In genomic region chr20:46348231-46348803, GRCh38 we compare ENCODE assay signal across 10 cellular contexts. TPM values are rescaled to one million over a fixed set of nuclear protein-coding genes. Genes with fewer than 3 reads are reported as not detected.
DNase-seq lines count a peak whose midpoint lies in the region; ATAC-seq and TF ChIP-seq lines count a peak whose summit lies in the region.
"Had no signal": no experiment of that assay in that cellular context is flagged by ENCODE, and none has a peak within 500 bp of the region (broad histone marks: within the 10 kb centered on the region; RNA-seq: fewer than 3 reads in every experiment).

No MANE protein-coding gene starts in this region.

- POLR2A ChIA-PET in HCT116 (lab: Charles Lee) = no interaction called here

- TF ChIP-seq RAD21 in HCT116 (IDR thresholded peaks at IDR 0.05; ENCODE audit: low read depth) = no peak

- H3K27me3 ChIP-seq in HCT116 (ENCODE audit: insufficient read depth, low read length) (no peaks in the 10 kb centered on the region), gastroesophageal sphincter (peaks cover 3% of the 10 kb centered on the region)

- H3K9ac ChIP-seq in HCT116 (ENCODE audit: low read length) = no peak overlapping the region

- DNase-seq in HCT116 (ENCODE audit: low read depth, low spot score) (no peak), NCI-H82 treated with DMSO at 0.1 percent for 48 hours (lab: John Stamatoyannopoulos, UW; ENCODE audit: unreplicated experiment) (peak; percentile 44), putamen (ENCODE audit: low spot score) (peak; percentile 75), COLO668 (lab: John Stamatoyannopoulos, UW; ENCODE audit: unreplicated experiment) (no peak), D341Med (ENCODE audit: low spot score) (no peak)

- ATAC-seq in HCT116 (peak; percentile 30), gastroesophageal sphincter (peak; percentile 57), HG03342 (IDR thresholded peaks at IDR 0.05; ENCODE audit: unreplicated experiment) (no peak)

- H2AFZ ChIP-seq in HCT116 (ENCODE audit: low read depth, low read length, poor library complexity, severe bottlenecking) = no peak overlapping the region

- BruUV-seq in HCT116 (replicated peaks; lab: Mats Ljungman, UMichigan) = no TSS peak

- no peaks in the 10 kb centered on the region for H3K79me2 ChIP-seq in HCT116 (ENCODE audit: insufficient read depth, low read length)

- RAD21 ChIA-PET in HCT116 (lab: Charles Lee; ENCODE audit: low non-redundant PET in 1 of 2, low total read pairs in 2 of 2, uncharacterized antibody in 2 of 2, unreplicated experiment in 2 of 2) = interaction anchor here (0.8 to 1.2 kb wide), 7 partner anchors 41 to 326 kb away, joined by 3 to 7 read pairs (median 4); no protein-coding TSS in a partner anchor

- CTCF ChIA-PET in HCT116 (lab: Charles Lee) = interaction anchor here (0.9 to 2.3 kb wide), 15 partner anchors 10 to 378 kb away, joined by 3 to 9 read pairs (median 4); partner anchors contain the start of gene CDH22

- peaks cover 0 to 9% of the 10 kb centered on the region in 2 experiments; a peak in 1 of 4 replicates for H3K36me3 ChIP-seq in HCT116 (ENCODE audit: control insufficient read depth in 1 of 2, insufficient read depth in 2 of 2, low read length in 2 of 2)
- peaks cover 0 to 61% of the 10 kb centered on the region in 2 donors for H3K36me3 ChIP-seq in gastroesophageal sphincter
- H3K36me3 ChIP-seq: prostate gland, SJCRH30 had no signal

- no peak overlapping the region for H3K27ac ChIP-seq in HCT116 (ENCODE audit: low read depth, low read length)
- peak overlapping the region in 1 of 4 donors; percentile 17 for H3K27ac ChIP-seq in gastroesophageal sphincter
- H3K27ac ChIP-seq: prostate gland, SJCRH30 had no signal

- no peaks in the 10 kb centered on the region for H4K20me1 ChIP-seq in HCT116 (ENCODE audit: insufficient read depth)

- H3K4me3 ChIP-seq in HCT116 (replicated peaks in 1 of 2; ENCODE audit: low read depth in 1 of 2, low read length in 2 of 2) (no peak overlapping the region), gastroesophageal sphincter (no peak overlapping the region)
- H3K4me3 ChIP-seq: coronary artery, prostate gland, SJCRH30 had no signal

- WGBS in gastroesophageal sphincter (ENCODE audit: low coverage in 1 of 2), 2 donors = no CpG with 5 or more reads among the region's 17 CpGs

- no peak for TF ChIP-seq CTCF in HCT116 (IDR thresholded peaks at IDR 0.05 in 2 of 3, conservative IDR thresholded peaks at IDR 0.05 in 1 of 3; ENCODE audit: borderline replicate concordance in 1 of 3, insufficient read depth in 1 of 3, low read depth in 2 of 3, low read length in 2 of 3)
- no peak for TF ChIP-seq CTCF in gastroesophageal sphincter (IDR thresholded peaks at IDR 0.05)

- no peaks in the 10 kb centered on the region for H3K9me3 ChIP-seq in HCT116 (ENCODE audit: control insufficient read depth in 1 of 2, insufficient read depth in 1 of 2, low read depth in 1 of 2, low read length in 2 of 2)
- H3K9me3 ChIP-seq in gastroesophageal sphincter = no peaks in the 10 kb centered on the region
- H3K9me3 ChIP-seq: prostate gland, SJCRH30 had no signal

- H3K9me2 ChIP-seq in HCT116 (ENCODE audit: insufficient read depth) = no peaks in the 10 kb centered on the region

- intact Hi-C loops in HCT116 (cut with micrococcal nuclease) = no loop called here

- H3K4me2 ChIP-seq in HCT116 (ENCODE audit: low read length) = no peak overlapping the region

- TF ChIP-seq EP300 in gastroesophageal sphincter (IDR thresholded peaks at IDR 0.05) = no peak

- no peak for TF ChIP-seq POLR2A in HCT116 (IDR thresholded peaks at IDR 0.05; ENCODE audit: borderline replicate concordance, extremely low read depth, insufficient read depth, insufficient read length)
- no peak for TF ChIP-seq POLR2A in gastroesophageal sphincter (IDR thresholded peaks at IDR 0.05)

- H3K4me1 ChIP-seq in HCT116 (ENCODE audit: control insufficient read depth in 1 of 2, insufficient read depth in 2 of 2, low read length in 2 of 2) (0 out of 4 replicates have a peak, but pooled peaks cover 0 to 3% of the 10 kb centered on the region in 2 experiments), gastroesophageal sphincter (peaks cover 0 to 34% (median 0%) of the 10 kb centered on the region in 3 donors)
- H3K4me1 ChIP-seq: prostate gland had no signal

TF ChIP-seq in HCT116, 20 proteins besides CTCF, POLR2A, EP300 and RAD21:
- no peak for TF ChIP-seq ZBTB33 (IDR thresholded peaks at IDR 0.05; ENCODE audit: extremely low read depth, insufficient replicate concordance, low read length)
- no peak for TF ChIP-seq JUND (IDR thresholded peaks at IDR 0.05)
- no peak for TF ChIP-seq CBX3 (IDR thresholded peaks at IDR 0.05; ENCODE audit: low read depth)
- TF ChIP-seq SIN3A (IDR thresholded peaks at IDR 0.05; ENCODE audit: low read depth) = no peak
- no peak for TF ChIP-seq SP1 (IDR thresholded peaks at IDR 0.05; ENCODE audit: low read depth)
- no peak for TF ChIP-seq ZNF274 (IDR thresholded peaks at IDR 0.05; ENCODE audit: low read depth, low read length)
- no peak for TF ChIP-seq MAX (IDR thresholded peaks at IDR 0.05)
- no peak for TF ChIP-seq EGR1 (IDR thresholded peaks at IDR 0.05; ENCODE audit: low read depth)
- TF ChIP-seq ZFX (IDR thresholded peaks at IDR 0.05) = no peak
- no peak for TF ChIP-seq POLR2AphosphoS5 (IDR thresholded peaks at IDR 0.05; ENCODE audit: low read depth, low read length)
- TF ChIP-seq CEBPB (IDR thresholded peaks at IDR 0.05; ENCODE audit: low read depth) = no peak
- TF ChIP-seq FOSL1 (IDR thresholded peaks at IDR 0.05; ENCODE audit: low read depth) = no peak
- TF ChIP-seq EZH2phosphoT487 (IDR thresholded peaks at IDR 0.05; ENCODE audit: borderline replicate concordance) = no peak
- TF ChIP-seq YY1 (IDR thresholded peaks at IDR 0.05; ENCODE audit: extremely low read depth, insufficient replicate concordance, low read depth, low read length) = no peak
- no peak for TF ChIP-seq SRF (IDR thresholded peaks at IDR 0.05; ENCODE audit: low read depth)
- TF ChIP-seq ELF1 (IDR thresholded peaks at IDR 0.05; ENCODE audit: borderline replicate concordance, low read depth) = no peak

RNA-seq across cellular contexts. Expression of gene CDH22, which starts 40.0 kb away (rescaled TPM):
- total RNA-seq in HCT116 (2021; ENCODE audit: unreplicated experiment) = 1.8 TPM
- 1.00 and 1.6 TPM in 2 replicates for polyA plus RNA-seq in HCT116 (2012)
- total RNA-seq in gastroesophageal sphincter = under 1 TPM in 1 of 4 donors, not detected in 3; 0.15 TPM

RNA-seq across cellular contexts. Expression of gene ELMO2, which starts 58.1 kb away (rescaled TPM):
- total RNA-seq in HCT116 (2021; ENCODE audit: unreplicated experiment) (22.9 TPM), gastroesophageal sphincter (10 to 100 TPM; 41.6 to 69.1 (median 53.8) TPM)
- 12.9 and 15.7 TPM in 2 replicates for polyA plus RNA-seq in HCT116 (2012)

Comparison
In these comparisons a context has a peak if more than half of its experiments do, and no peak if none do; other contexts are left out.
1. DNase-seq: peak in NCI-H82 treated with DMSO at 0.1 percent for 48 hours (single experiment) and putamen (single experiment); none in HCT116 (single experiment), COLO668 (single experiment) and D341Med (single experiment).